In genomic region chr5:134902071-134902801, GRCh38 we compare ENCODE assay signal across 1 cellular context.
TF ChIP-seq lines count a peak whose summit lies in the region.

No MANE protein-coding gene starts in this region.

TF ChIP-seq in K562, 482 proteins besides CTCF, POLR2A, EP300 and RAD21:
- TF ChIP-seq SPI1 (IDR thresholded peaks at IDR 0.05; ENCODE audit: borderline replicate concordance, low read depth, low read length) (peak; percentile 67; the same call in 1 of the 2 replicates), NFIX (CRISPR knock-in tag; IDR thresholded peaks at IDR 0.05; ENCODE audit: low read depth) (no peak), ZNF263 (CRISPR knock-in tag; IDR thresholded peaks at IDR 0.05; ENCODE audit: borderline replicate concordance) (peak; percentile 72; the same call in 1 of the 2 replicates)
